Comparison of ENCODE assay signal across 13 cellular contexts in genomic region chr20:58854638-58855471, GRCh38. TPM values are rescaled to one million over a fixed set of nuclear protein-coding genes. Genes with fewer than 3 reads are reported as not detected.
A peak's percentile ranks its signal among the peaks of the same experiment; 100 is the strongest.
DNase-seq lines count a peak whose midpoint lies in the region; ATAC-seq and TF ChIP-seq lines count a peak whose summit lies in the region.
"Had no signal": no experiment of that assay in that cellular context is flagged by ENCODE, and none has a peak within 500 bp of the region (broad histone marks: within the 10 kb centered on the region; RNA-seq: fewer than 3 reads in every experiment).

No MANE protein-coding gene starts in this region.

- no peaks in the 10 kb centered on the region for H4K20me1 ChIP-seq in smooth muscle cell (ENCODE audit: low read depth)

- peaks cover 3% of the 10 kb centered on the region for H3K4me1 ChIP-seq in iPS-15b (ENCODE audit: control insufficient read depth, insufficient read depth, low read length)
- peaks cover 15% of the 10 kb centered on the region for H3K4me1 ChIP-seq in smooth muscle cell (ENCODE audit: low read depth)
- H3K4me1 ChIP-seq: SJCRH30 had no signal

- H3K9ac ChIP-seq in iPS-15b (ENCODE audit: low read depth, low read length) = no peak overlapping the region
- H3K9ac ChIP-seq in smooth muscle cell (ENCODE audit: low read depth) = no peak overlapping the region

- peak overlapping the region; percentile 83 for H3K4me2 ChIP-seq in smooth muscle cell

- H3K27me3 ChIP-seq in iPS-15b (ENCODE audit: control insufficient read depth, insufficient read depth, low read length) (peaks cover 60% of the 10 kb centered on the region), smooth muscle cell (ENCODE audit: low read depth) (peaks cover 84% of the 10 kb centered on the region)

- no peaks in the 10 kb centered on the region for H3K36me3 ChIP-seq in iPS-15b (ENCODE audit: control insufficient read depth, insufficient read depth, low read length)
- H3K36me3 ChIP-seq in smooth muscle cell (ENCODE audit: low read depth) = no peaks in the 10 kb centered on the region
- H3K36me3 ChIP-seq: SJCRH30 had no signal

- peak overlapping the region; percentile 33 for H3K4me3 ChIP-seq in iPS-15b (ENCODE audit: low read depth, low read length)
- peak overlapping the region; percentile 36 for H3K4me3 ChIP-seq in smooth muscle cell
- H3K4me3 ChIP-seq: SJCRH30 had no signal

- H2AFZ ChIP-seq in smooth muscle cell (ENCODE audit: low read depth) = no peak overlapping the region

- H3K27ac Mint-ChIP-seq in activated T-helper 17 cell treated with anti-CD3 and anti-CD28 coated beads, Interleukin-2, amount 50 U/mL, for 72 hours = no peak overlapping the region

- peaks cover 5% of the 10 kb centered on the region for H3K79me2 ChIP-seq in smooth muscle cell (ENCODE audit: low read depth)

- H3K9me3 ChIP-seq in iPS-15b (ENCODE audit: control insufficient read depth, insufficient read depth, low read length) (no peaks in the 10 kb centered on the region), smooth muscle cell (replicated peaks; ENCODE audit: low read depth) (no peaks in the 10 kb centered on the region)
- H3K9me3 ChIP-seq: SJCRH30 had no signal

- no peaks in the 10 kb centered on the region for H3F3A ChIP-seq in smooth muscle cell (ENCODE audit: low read depth)

- ATAC-seq in activated T-helper 17 cell treated with anti-CD3 and anti-CD28 coated beads, Interleukin-2, amount 50 U/mL, for 72 hours (replicated peaks) = no peak
- no peak for ATAC-seq in HG03457 (IDR thresholded peaks at IDR 0.05; ENCODE audit: unreplicated experiment)

- TF ChIP-seq CTCF in smooth muscle cell (IDR thresholded peaks at IDR 0.05; ENCODE audit: borderline replicate concordance, insufficient read depth, poor library complexity, severe bottlenecking) = no peak

- DNase-seq in DMS 273 (lab: John Stamatoyannopoulos, UW; ENCODE audit: unreplicated experiment) (peak; percentile 37), DMS 273 treated with DMSO at 0.1 percent for 48 hours (lab: John Stamatoyannopoulos, UW) (no peak), smooth muscle cell (lab: John Stamatoyannopoulos, UW; ENCODE audit: unreplicated experiment) (no peak), HCEC 1CT (no peak), HT-29 (ENCODE audit: low spot score) (no peak)
- DNase-seq: activated naive CD4-positive, alpha-beta T cell; MV-4-11; SJCRH30; stimulated activated CD4-positive, alpha-beta T cell treated with anti-CD3 and anti-CD28 coated beads, Interleukin-1b, Interleukin-23, amount 100 ng/mL, for 48 hours had no signal

- peak overlapping the region; percentile 26 for H3K4me3 Mint-ChIP-seq in activated T-helper 17 cell treated with anti-CD3 and anti-CD28 coated beads, Interleukin-2, amount 50 U/mL, for 72 hours

- H3K9me3 Mint-ChIP-seq in activated T-helper 17 cell treated with anti-CD3 and anti-CD28 coated beads, Interleukin-2, amount 50 U/mL, for 72 hours = no peaks in the 10 kb centered on the region

- 30% methylated on average over 72 of the region's 75 CpGs for WGBS in smooth muscle cell (ENCODE audit: low lambda C conversion rate)

- no peak overlapping the region for H3K27ac ChIP-seq in smooth muscle cell (ENCODE audit: low read depth)
- H3K27ac ChIP-seq: 22Rv1, SJCRH30 had no signal

- no peaks in the 10 kb centered on the region for H3K36me3 Mint-ChIP-seq in activated T-helper 17 cell treated with anti-CD3 and anti-CD28 coated beads, Interleukin-2, amount 50 U/mL, for 72 hours (ENCODE audit: low read depth)

- peaks cover 36% of the 10 kb centered on the region for H3K27me3 Mint-ChIP-seq in activated T-helper 17 cell treated with anti-CD3 and anti-CD28 coated beads, Interleukin-2, amount 50 U/mL, for 72 hours

- H3K4me1 Mint-ChIP-seq in activated T-helper 17 cell treated with anti-CD3 and anti-CD28 coated beads, Interleukin-2, amount 50 U/mL, for 72 hours = peaks cover 9% of the 10 kb centered on the region

RNA-seq across cellular contexts. Expression of gene GNAS, which starts 2.3 kb away (rescaled TPM):
- 100 to 1,000 TPM; 412 to 688 TPM for total RNA-seq in activated T-helper 17 cell treated with anti-CD3 and anti-CD28 coated beads, Interleukin-2, amount 50 U/mL, for 72 hours
- 1,103 and 1,240 TPM in 2 replicates for total RNA-seq in smooth muscle cell
- polyA plus RNA-seq in smooth muscle cell = 1,914 and 1,960 TPM in 2 replicates
- 805 and 888 TPM in 2 replicates for total RNA-seq in HT-29 (2014; rRNA removed; shearing (Covaris generic))

RNA-seq across cellular contexts. Expression of gene GNAS-AS1, which starts 4.2 kb away (rescaled TPM):
- total RNA-seq in activated T-helper 17 cell treated with anti-CD3 and anti-CD28 coated beads, Interleukin-2, amount 50 U/mL, for 72 hours = 1 to 10 TPM; 1.0 to 1.3 TPM
- total RNA-seq in smooth muscle cell = 0.13 and 0.40 TPM in 2 replicates
- polyA plus RNA-seq in smooth muscle cell = 0.35 TPM in 1 of 2 replicates, not detected in the other
- not detected in 2 replicates for total RNA-seq in HT-29 (2014; rRNA removed; shearing (Covaris generic))
- total RNA-seq: SJCRH30 had no signal
